Comparison of ENCODE assay signal across 1 cellular context in the genomic region with DNA sequence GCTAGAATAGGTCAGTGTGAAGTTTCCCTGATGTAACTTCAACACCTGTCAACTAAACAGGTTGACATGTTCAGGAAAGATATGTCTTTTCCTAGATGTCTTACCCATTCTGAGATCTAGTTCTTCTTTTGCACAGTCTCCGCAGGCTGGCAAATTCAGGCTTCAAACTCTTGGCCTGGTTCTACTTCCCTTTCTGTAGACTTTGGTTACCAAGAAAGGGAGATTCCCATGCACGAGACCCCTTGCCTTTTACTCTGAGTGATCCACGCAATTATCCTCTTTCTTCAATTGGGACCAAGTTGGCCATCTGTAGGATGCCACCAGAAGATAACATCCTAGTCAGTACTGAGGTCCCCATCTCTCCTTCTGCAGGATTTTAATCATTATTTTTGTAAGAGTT.
TF ChIP-seq lines count a peak whose summit lies in the region.

No MANE protein-coding gene starts in this region.

TF ChIP-seq in GM12878, 131 proteins besides CTCF, POLR2A, EP300 and RAD21:
- TF ChIP-seq EED (IDR thresholded peaks at IDR 0.05; ENCODE audit: low read depth) (no peak), BHLHE40 (IDR thresholded peaks at IDR 0.05; ENCODE audit: borderline replicate concordance in 1 of 2, low read depth in 2 of 2, low read length in 1 of 2) (peak in 1 of 2 experiments; percentile 65; a peak in 1 of 4 replicates), SIN3A (IDR thresholded peaks at IDR 0.05; ENCODE audit: low read depth, low read length) (no peak), ESRRA (IDR thresholded peaks at IDR 0.05; ENCODE audit: low read length) (no peak)
- TF ChIP-seq, protein P1, sequence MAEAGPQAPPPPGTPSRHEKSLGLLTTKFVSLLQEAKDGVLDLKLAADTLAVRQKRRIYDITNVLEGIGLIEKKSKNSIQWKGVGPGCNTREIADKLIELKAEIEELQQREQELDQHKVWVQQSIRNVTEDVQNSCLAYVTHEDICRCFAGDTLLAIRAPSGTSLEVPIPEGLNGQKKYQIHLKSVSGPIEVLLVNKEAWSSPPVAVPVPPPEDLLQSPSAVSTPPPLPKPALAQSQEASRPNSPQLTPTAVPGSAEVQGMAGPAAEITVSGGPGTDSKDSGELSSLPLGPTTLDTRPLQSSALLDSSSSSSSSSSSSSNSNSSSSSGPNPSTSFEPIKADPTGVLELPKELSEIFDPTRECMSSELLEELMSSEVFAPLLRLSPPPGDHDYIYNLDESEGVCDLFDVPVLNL (IDR thresholded peaks at IDR 0.05; ENCODE audit: low read depth, low read length): no peak
